In genomic region chr9:122159925-122160246, GRCh38 we compare ENCODE assay signal across 1 cellular context.
TF ChIP-seq lines count a peak whose summit lies in the region.

No MANE protein-coding gene starts in this region.

TF ChIP-seq in endothelial cell of umbilical vein, 7 proteins besides CTCF, POLR2A, EP300 and RAD21:
- TF ChIP-seq MAX (IDR thresholded peaks at IDR 0.05; ENCODE audit: insufficient read depth, insufficient read length) = no peak
TF ChIP-seq in endothelial cell of umbilical vein: peak in this region for 0.
